ENCODE assay signal across 12 cellular contexts in genomic region chr7:120412139-120412538, GRCh38.
DNase-seq lines count a peak whose midpoint lies in the region; ATAC-seq lines count a peak whose summit lies in the region.
"Had no signal": no experiment of that assay in that cellular context is flagged by ENCODE, and none has a peak within 500 bp of the region (broad histone marks: within the 10 kb centered on the region; RNA-seq: fewer than 3 reads in every experiment).

No MANE protein-coding gene starts in this region.

- DNase-seq in activated effector memory CD4-positive, alpha-beta T cell treated with anti-CD3 and anti-CD28 coated beads, Interleukin-2, amount 50 U/mL, for 16 hours: no peak
- DNase-seq in stimulated activated naive CD4-positive, alpha-beta T cell treated with Interleukin-2 at 50 U/mL for 16 hours (lab: John Stamatoyannopoulos, UW): no peak
- no peak for DNase-seq in activated CD4-positive, alpha-beta T cell treated with anti-CD3 and anti-CD28 coated beads for 1 hour
- no peak for DNase-seq in left colon
- DNase-seq: activated CD4-positive, alpha-beta T cell treated with anti-CD3 and anti-CD28 coated beads for 36 hours; DMS 273 treated with DMSO at 0.1 percent for 48 hours; left ventricle myocardium superior; small intestine had no signal

- ATAC-seq in GM18511 (IDR thresholded peaks at IDR 0.05; ENCODE audit: unreplicated experiment): peak; percentile 92
- ATAC-seq in GM21381 (IDR thresholded peaks at IDR 0.05; ENCODE audit: unreplicated experiment): peak; percentile 77
- peak; percentile 97 for ATAC-seq in HG02870 (IDR thresholded peaks at IDR 0.05; ENCODE audit: unreplicated experiment)
- peak; percentile 69 for ATAC-seq in HG03457 (IDR thresholded peaks at IDR 0.05; ENCODE audit: unreplicated experiment)
- no peak for ATAC-seq in left colon
- ATAC-seq: activated CD4-positive, alpha-beta T cell treated with anti-CD3 and anti-CD28 coated beads for 36 hours; left ventricle myocardium superior had no signal

- intact Hi-C loops in left colon (cut with DNase I, micrococcal nuclease): no loop called here
